28 cellular contexts compared by ENCODE assay signal in genomic region chr21:41578708-41579107, GRCh38.
"Had no signal": no experiment of that assay in that cellular context is flagged by ENCODE, and none has a peak within 500 bp of the region (broad histone marks: within the 10 kb centered on the region; RNA-seq: fewer than 3 reads in every experiment).

No MANE protein-coding gene starts in this region.

- H3K36me3 ChIP-seq: cardiac muscle cell, SJSA1 had no signal

- DNase-seq: activated B cell treated with CpG ODN at 0.5 μM for 24 hours; activated CD4-positive, alpha-beta T cell treated with anti-CD3 and anti-CD28 coated beads for 1 hour; activated CD4-positive, alpha-beta T cell treated with anti-CD3 and anti-CD28 coated beads, Interleukin-2, amount 10 ng/mL, durations not matched to agents 24 days and 14 days; activated CD4-positive, alpha-beta T cell treated with anti-CD3 and anti-CD28 coated beads, Interleukin-2, amount 50 U/mL, for 48 hours; activated CD8-positive, alpha-beta memory T cell treated with anti-CD3 and anti-CD28 coated beads for 24 hours; activated effector memory CD4-positive, alpha-beta T cell treated with anti-CD3 and anti-CD28 coated beads, Interleukin-2, amount 50 U/mL, for 16 hours; activated naive CD4-positive, alpha-beta T cell treated with Interleukin-2 at 50 U/mL for 16 hours; activated naive CD8-positive, alpha-beta T cell treated with anti-CD3 and anti-CD28 coated beads, Interleukin-2, amount 50 U/mL, for 24 hours; activated T-cell treated with anti-CD3 and anti-CD28 coated beads, Interleukin-2, amount 50 U/mL, for 4 hours; amygdala; Kasumi-1; NCI-H1092; NCI-H1417 treated with DMSO at 0.1 percent for 48 hours; NCI-H1694 treated with DMSO at 0.1 percent for 48 hours; NCI-H2029 treated with DMSO at 0.1 percent for 48 hours; NCI-H345; NCI-H510A; NCI-H526 treated with DMSO at 0.1 percent for 48 hours; NCI-H82; Right ventricle myocardium superior; T-helper 17 cell; T-helper 9 cell had no signal

- H3K4me3 ChIP-seq: cardiac muscle cell, K562, SJSA1 had no signal

- H3K4me1 ChIP-seq: SJSA1 had no signal

- H3K27ac ChIP-seq: cardiac muscle cell, RWPE1, SJSA1 had no signal

- ATAC-seq: activated naive CD4-positive, alpha-beta T cell treated with anti-CD3 and anti-CD28 coated beads, Interleukin-2, amount 50 U/mL, for 72 hours; activated naive CD8-positive, alpha-beta T cell treated with anti-CD3 and anti-CD28 coated beads, Interleukin-2, amount 50 U/mL, for 24 hours; activated T-cell treated with anti-CD3 and anti-CD28 coated beads, Interleukin-2, amount 50 U/mL, for 4 hours; K562; SK-N-SH treated with all-trans-retinoic acid at 6 μM for 48 hours; T-helper 17 cell had no signal

- H3K27me3 ChIP-seq: cardiac muscle cell, SJSA1 had no signal
